In the genomic region with DNA sequence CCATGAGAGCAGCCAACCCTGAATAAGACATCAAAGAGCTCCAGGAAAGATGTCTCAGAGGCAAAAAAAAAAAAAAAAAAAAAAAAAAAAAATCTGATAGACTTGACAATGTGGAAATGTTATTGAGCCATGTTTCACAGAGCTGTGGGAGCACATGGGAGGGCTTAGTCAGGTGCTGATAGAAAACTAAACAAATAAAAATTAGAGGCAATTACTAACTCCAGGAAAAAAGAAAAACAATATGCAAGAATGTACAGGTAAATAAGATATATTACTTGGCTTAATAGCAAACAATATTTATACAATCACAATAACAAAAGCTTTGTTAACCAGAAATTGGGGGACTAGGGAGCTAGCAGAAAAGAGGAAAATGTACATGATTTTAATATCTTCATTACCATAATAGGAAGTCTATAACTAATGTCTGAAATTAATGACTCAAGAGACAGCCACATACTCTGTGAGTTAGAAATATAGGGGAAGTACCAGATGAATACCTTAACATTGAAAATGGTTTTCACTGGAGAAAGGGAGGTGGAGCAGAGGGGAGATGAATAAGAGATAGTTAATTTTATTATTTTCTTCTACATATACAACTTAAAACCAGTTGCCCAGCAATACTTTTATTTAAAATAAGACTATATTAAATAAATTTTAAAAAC, we compare ENCODE assay signal across 1 cellular context.
TF ChIP-seq lines count a peak whose summit lies in the region.

No MANE protein-coding gene starts in this region.

TF ChIP-seq in GM12878, 131 proteins besides CTCF, POLR2A, EP300 and RAD21 (continued from another document):
- TF ChIP-seq MAX (IDR thresholded peaks at IDR 0.05; ENCODE audit: low read depth, low read length) (no peak), CEBPB (IDR thresholded peaks at IDR 0.05; ENCODE audit: borderline replicate concordance in 1 of 2, low read depth in 2 of 2, low read length in 2 of 2) (0 out of 4 replicates have a peak, but pooled peaks of 1 of the 2 experiments have one; percentile 21), ZNF384 (IDR thresholded peaks at IDR 0.05; ENCODE audit: borderline replicate concordance, low read depth, low read length) (peak; percentile 48), SMAD5 (IDR thresholded peaks at IDR 0.05; ENCODE audit: low read depth) (no peak)
